Comparison of ENCODE assay signal across 1 cellular context in genomic region chr7:87574630-87575029, GRCh38.
TF ChIP-seq lines count a peak whose summit lies in the region.

No MANE protein-coding gene starts in this region.

TF ChIP-seq in endothelial cell of umbilical vein, 7 proteins besides CTCF, POLR2A, EP300 and RAD21:
- TF ChIP-seq JUN (IDR thresholded peaks at IDR 0.05; ENCODE audit: borderline replicate concordance, insufficient read depth, insufficient read length, low read depth) (peak; percentile 52), FOS (IDR thresholded peaks at IDR 0.05; ENCODE audit: borderline replicate concordance, insufficient read depth, low read length) (peak; percentile 59), POLR2AphosphoS5 (IDR thresholded peaks at IDR 0.05; ENCODE audit: insufficient read depth, low read depth, low read length) (no peak)
TF ChIP-seq in endothelial cell of umbilical vein: peak in this region for 2.
